ENCODE assay signal across 9 cellular contexts in the genomic region with DNA sequence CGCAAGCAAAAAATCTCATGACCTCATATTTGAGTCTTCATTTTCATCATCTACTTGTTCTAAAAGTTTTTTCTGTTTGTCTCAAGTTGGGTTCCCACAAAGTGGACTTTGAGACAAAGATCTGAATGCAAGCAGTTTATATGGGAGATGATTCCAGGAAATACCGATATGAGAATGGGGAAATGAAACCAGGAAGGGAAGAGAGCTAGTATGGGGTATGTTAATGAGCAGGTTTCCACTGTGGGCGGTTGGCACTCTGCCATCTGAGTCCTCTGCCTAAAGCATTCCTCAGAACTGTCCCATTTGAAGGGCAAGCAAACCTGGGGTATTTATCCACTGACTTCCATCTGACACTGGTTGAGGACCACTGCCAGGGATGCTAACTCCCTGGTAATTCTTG. TPM values are rescaled to one million over a fixed set of nuclear protein-coding genes. Genes with fewer than 3 reads are reported as not detected.
DNase-seq lines count a peak whose midpoint lies in the region; ATAC-seq and FAIRE-seq lines count a peak whose summit lies in the region.
"Had no signal": no experiment of that assay in that cellular context is flagged by ENCODE, and none has a peak within 500 bp of the region (broad histone marks: within the 10 kb centered on the region; RNA-seq: fewer than 3 reads in every experiment).

No MANE protein-coding gene starts in this region.

- H3K27me3 ChIP-seq in BLaER1 treated with 17β-estradiol and CSF1 and Interleukin-3, amounts not matched to agents 10 nM and 100 nM: no peaks in the 10 kb centered on the region

- H3K4me3 ChIP-seq in BLaER1 treated with 17β-estradiol and CSF1 and Interleukin-3, amounts not matched to agents 10 nM and 100 nM: no peak overlapping the region; a peak in 1 of 20 replicates

- peaks cover 12 to 23% (median 18%) of the 10 kb centered on the region in 11 experiments; a peak in 21 of 22 replicates for H3K9me3 ChIP-seq in BLaER1 treated with 17β-estradiol and CSF1 and Interleukin-3, amounts not matched to agents 10 nM and 100 nM (replicated peaks in 1 of 11)

- FAIRE-seq in HTR-8/SVneo (lab: Jason Lieb, UNC): no peak

- peak overlapping the region in 3 of 11 experiments; percentile 53 to 60 (median 53); a peak in 5 of 22 replicates for H3K9ac ChIP-seq in BLaER1 treated with 17β-estradiol and CSF1 and Interleukin-3, amounts not matched to agents 10 nM and 100 nM

- DNase-seq in SKM-1 treated with dmso at 0.1 percent for 144 hours (lab: John Stamatoyannopoulos, UW; ENCODE audit: unreplicated experiment) (peak; percentile 9), mucosa of gallbladder (ENCODE audit: low spot score) (peak; percentile 61), HTR-8/SVneo (ENCODE audit: insufficient read length, low spot score) (no peak), retina (no peak)

- peaks cover 13 to 62% (median 24%) of the 10 kb centered on the region in 10 experiments for H3K4me1 ChIP-seq in BLaER1 treated with 17β-estradiol and CSF1 and Interleukin-3, amounts not matched to agents 10 nM and 100 nM

- no peaks in the 10 kb centered on the region for H4K20me1 ChIP-seq in BLaER1 treated with 17β-estradiol and CSF1 and Interleukin-3, amounts not matched to agents 10 nM and 100 nM

- H3K36me3 ChIP-seq in BLaER1 treated with 17β-estradiol and CSF1 and Interleukin-3, amounts not matched to agents 10 nM and 100 nM: peaks cover 0 to 5% (median 0%) of the 10 kb centered on the region in 11 experiments; a peak in 1 of 22 replicates

- ATAC-seq in GM21529 (IDR thresholded peaks at IDR 0.05; ENCODE audit: unreplicated experiment) (peak; percentile 71), GM18867 (IDR thresholded peaks at IDR 0.05; ENCODE audit: unreplicated experiment) (no peak), HG02623 (IDR thresholded peaks at IDR 0.05; ENCODE audit: unreplicated experiment) (no peak)

- peak overlapping the region in 7 of 11 experiments; percentile 26 to 75 (median 67); a peak in 13 of 22 replicates for H3K27ac ChIP-seq in BLaER1 treated with 17β-estradiol and CSF1 and Interleukin-3, amounts not matched to agents 10 nM and 100 nM

- H3K4me2 ChIP-seq in BLaER1 treated with 17β-estradiol and CSF1 and Interleukin-3, amounts not matched to agents 10 nM and 100 nM: peak overlapping the region; percentile 47 to 96 (median 69)

RNA-seq across cellular contexts. Expression of a gene that starts 8.8 kb away (rescaled TPM):
- 9.5 TPM for total RNA-seq in mucosa of gallbladder

RNA-seq across cellular contexts. Expression of a gene that starts 9.6 kb away (rescaled TPM):
- 1.6 TPM for total RNA-seq in mucosa of gallbladder

RNA-seq across cellular contexts. Expression of a gene that starts 28.7 kb away (rescaled TPM):
- 0.46 TPM for total RNA-seq in mucosa of gallbladder
- total RNA-seq: epithelial cell of proximal tubule had no signal

Comparison
In these comparisons a context has a peak if more than half of its experiments do, and no peak if none do; other contexts are left out.
1. DNase-seq: peak in SKM-1 treated with dmso at 0.1 percent for 144 hours (single experiment) and mucosa of gallbladder (single experiment); none in HTR-8/SVneo (single experiment) and retina (single experiment).